Comparison of ENCODE assay signal across 8 cellular contexts in genomic region chr4:141133146-141134006, GRCh38. TPM values are rescaled to one million over a fixed set of nuclear protein-coding genes. Genes with fewer than 3 reads are reported as not detected.
DNase-seq lines count a peak whose midpoint lies in the region; ATAC-seq, FAIRE-seq and TF ChIP-seq lines count a peak whose summit lies in the region.

RNF150 (minus strand) TSS chr4:141133469.

- TF ChIP-seq POLR2A in testis (IDR thresholded peaks at IDR 0.05) = no peak

- peak within 1 kb of the TSS; percentile 33 for H3K4me3 ChIP-seq in CD8-positive, alpha-beta T cell (ENCODE audit: low read depth, low read length)
- H3K4me3 ChIP-seq in testis = peak within 1 kb of the TSS; percentile 80 to 89

- H3K9me3 ChIP-seq in CD8-positive, alpha-beta T cell (ENCODE audit: low read length) = no peaks in the 10 kb centered on the region
- H3K9me3 ChIP-seq in testis = no peaks in the 10 kb centered on the region

- no peak within 1 kb of the TSS for H3K27ac ChIP-seq in CD8-positive, alpha-beta T cell (ENCODE audit: low read depth, low read length)
- H3K27ac ChIP-seq in testis = peak within 1 kb of the TSS; percentile 60 to 76

- H3K27me3 Mint-ChIP-seq in CD8-positive, alpha-beta T cell (ENCODE audit: low read depth) = peaks cover 57% of the 10 kb centered on the region
- peaks cover 70% of the 10 kb centered on the region for H3K27me3 Mint-ChIP-seq in activated naive CD4-positive, alpha-beta T cell treated with anti-CD3 and anti-CD28 coated beads for 36 hours (ENCODE audit: low read depth)
- peaks cover 57 to 73% of the 10 kb centered on the region in 2 donors for H3K27me3 Mint-ChIP-seq in natural killer cell treated with Interleukin-12 subunit alpha and Interleukin-12 subunit beta and Interleukin-15 and Interleukin-18, amount 100 ng/mL, for 72 hours

- H3K27ac Mint-ChIP-seq in CD8-positive, alpha-beta T cell = no peak within 1 kb of the TSS
- H3K27ac Mint-ChIP-seq in activated naive CD4-positive, alpha-beta T cell treated with anti-CD3 and anti-CD28 coated beads for 36 hours = no peak within 1 kb of the TSS
- H3K27ac Mint-ChIP-seq in natural killer cell treated with Interleukin-12 subunit alpha and Interleukin-12 subunit beta and Interleukin-15 and Interleukin-18, amount 100 ng/mL, for 72 hours = no peak within 1 kb of the TSS

- peaks cover 14% of the 10 kb centered on the region for H3K27me3 ChIP-seq in CD8-positive, alpha-beta T cell (ENCODE audit: insufficient read depth, low read length)
- H3K27me3 ChIP-seq in testis = no peaks in the 10 kb centered on the region

- H3K4me1 Mint-ChIP-seq in CD8-positive, alpha-beta T cell (ENCODE audit: low read depth) = peaks cover 11% of the 10 kb centered on the region
- peaks cover 8% of the 10 kb centered on the region for H3K4me1 Mint-ChIP-seq in activated naive CD4-positive, alpha-beta T cell treated with anti-CD3 and anti-CD28 coated beads for 36 hours (ENCODE audit: low read depth)
- H3K4me1 Mint-ChIP-seq in natural killer cell treated with Interleukin-12 subunit alpha and Interleukin-12 subunit beta and Interleukin-15 and Interleukin-18, amount 100 ng/mL, for 72 hours (ENCODE audit: low read depth in 2 of 2) = peaks cover 3 to 5% of the 10 kb centered on the region in 2 donors

- no peaks in the 10 kb centered on the region for H3K36me3 Mint-ChIP-seq in CD8-positive, alpha-beta T cell
- no peaks in the 10 kb centered on the region for H3K36me3 Mint-ChIP-seq in activated naive CD4-positive, alpha-beta T cell treated with anti-CD3 and anti-CD28 coated beads for 36 hours (ENCODE audit: low read depth)
- H3K36me3 Mint-ChIP-seq in natural killer cell treated with Interleukin-12 subunit alpha and Interleukin-12 subunit beta and Interleukin-15 and Interleukin-18, amount 100 ng/mL, for 72 hours = no peaks in the 10 kb centered on the region

- CTCF ChIA-PET in CD8-positive, alpha-beta T cell (lab: Charles Lee) = no interaction called here
- CTCF ChIA-PET in activated naive CD4-positive, alpha-beta T cell treated with anti-CD3 and anti-CD28 coated beads for 36 hours (lab: Charles Lee) = interaction anchor here (0.6 to 1.8 kb wide), 8 partner anchors 11 to 968 kb away, joined by 3 to 12 read pairs (median 4); no protein-coding TSS in a partner anchor

- H3K4me1 ChIP-seq in CD8-positive, alpha-beta T cell (ENCODE audit: insufficient read depth, low read length) = no peaks in the 10 kb centered on the region
- H3K4me1 ChIP-seq in testis = peaks cover 12% of the 10 kb centered on the region

- WGBS in testis, 2 donors = 2 to 3% methylated on average over 25 to 43 of the region's 50 CpGs

- no peak for TF ChIP-seq CTCF in CD8-positive, alpha-beta T cell (IDR thresholded peaks at IDR 0.05)
- TF ChIP-seq CTCF in testis (IDR thresholded peaks at IDR 0.05) = peak; percentile 74 to 84 (median 78)

- no peak for FAIRE-seq in frontal cortex (lab: Jason Lieb, UNC)

- H3K36me3 ChIP-seq in CD8-positive, alpha-beta T cell (ENCODE audit: insufficient read depth, low read length) = no peaks in the 10 kb centered on the region
- no peaks in the 10 kb centered on the region for H3K36me3 ChIP-seq in testis (ENCODE audit: low read depth, missing control alignments)

- no peak for ATAC-seq in CD8-positive, alpha-beta T cell
- ATAC-seq in GM19397 (IDR thresholded peaks at IDR 0.05; ENCODE audit: unreplicated experiment) (peak; percentile 68), HG03565 (IDR thresholded peaks at IDR 0.05; ENCODE audit: unreplicated experiment) (peak; percentile 64)
- ATAC-seq in natural killer cell treated with Interleukin-12 subunit alpha and Interleukin-12 subunit beta and Interleukin-15 and Interleukin-18, amount 100 ng/mL, for 72 hours = peak; percentile 61 to 62

- POLR2A ChIA-PET in CD8-positive, alpha-beta T cell (lab: Charles Lee) = no interaction called here

- no peaks in the 10 kb centered on the region for H3K9me3 Mint-ChIP-seq in CD8-positive, alpha-beta T cell
- H3K9me3 Mint-ChIP-seq in activated naive CD4-positive, alpha-beta T cell treated with anti-CD3 and anti-CD28 coated beads for 36 hours = no peaks in the 10 kb centered on the region
- H3K9me3 Mint-ChIP-seq in natural killer cell treated with Interleukin-12 subunit alpha and Interleukin-12 subunit beta and Interleukin-15 and Interleukin-18, amount 100 ng/mL, for 72 hours = no peaks in the 10 kb centered on the region

- DNase-seq in CD8-positive, alpha-beta T cell = peak in 2 of 7 experiments; percentile 7 to 11
- DNase-seq in NCI-H748 (lab: John Stamatoyannopoulos, UW; ENCODE audit: unreplicated experiment) (peak; percentile 90), frontal cortex (ENCODE audit: low spot score in 2 of 2) (peak; percentile 69 to 79), testis (peak; percentile 91)
- DNase-seq in activated naive CD4-positive, alpha-beta T cell treated with anti-CD3 and anti-CD28 coated beads for 36 hours = peak; percentile 72
- DNase-seq in natural killer cell treated with Interleukin-12 subunit alpha and Interleukin-12 subunit beta and Interleukin-15 and Interleukin-18, amount 100 ng/mL, for 72 hours (ENCODE audit: low spot score) = no peak

- H3K4me3 Mint-ChIP-seq in CD8-positive, alpha-beta T cell = peak within 1 kb of the TSS; percentile 83
- peak within 1 kb of the TSS; percentile 86 for H3K4me3 Mint-ChIP-seq in activated naive CD4-positive, alpha-beta T cell treated with anti-CD3 and anti-CD28 coated beads for 36 hours
- peak within 1 kb of the TSS; percentile 71 for H3K4me3 Mint-ChIP-seq in natural killer cell treated with Interleukin-12 subunit alpha and Interleukin-12 subunit beta and Interleukin-15 and Interleukin-18, amount 100 ng/mL, for 72 hours

- intact Hi-C loops in CD8-positive, alpha-beta T cell (cut with DNase I, micrococcal nuclease) = loop anchor here in 1 of 2 experiments (5.0 kb wide), 1 partner anchor 271 kb away; no protein-coding TSS in a partner anchor
- intact Hi-C loops in activated naive CD4-positive, alpha-beta T cell treated with anti-CD3 and anti-CD28 coated beads for 36 hours (cut with micrococcal nuclease) = loop anchor here (1.0 to 10.0 kb wide), 2 partner anchors 272 to 759 kb away; partner anchors contain the start of gene SCOC
- intact Hi-C loops in testis (cut with DNase I; ENCODE audit: low total_unique reads) = loop anchor here (5.0 kb wide), 1 partner anchor 271 kb away; no protein-coding TSS in a partner anchor

RNA-seq across cellular contexts. Expression of gene RNF150, which starts in this region (rescaled TPM):
- total RNA-seq in CD8-positive, alpha-beta T cell = not detected
- total RNA-seq in activated naive CD4-positive, alpha-beta T cell treated with anti-CD3 and anti-CD28 coated beads for 36 hours = not detected
- total RNA-seq in frontal cortex (28.5 TPM), testis (1 to 10 TPM; 6.5 to 7.8 TPM)
- not detected for total RNA-seq in natural killer cell treated with Interleukin-12 subunit alpha and Interleukin-12 subunit beta and Interleukin-15 and Interleukin-18, amount 100 ng/mL, for 72 hours
- polyA plus RNA-seq in testis (ENCODE audit: insufficient read depth, low read depth, low replicate concordance) = 4.7 TPM

Comparison
In these comparisons a context has a peak if more than half of its experiments do, and no peak if none do; other contexts are left out.
1. RNA of gene RNF150 (total RNA-seq): 28.5 TPM in frontal cortex (single experiment) and 6.5 to 7.8 TPM in testis; not detected in activated naive CD4-positive, alpha-beta T cell treated with anti-CD3 and anti-CD28 coated beads for 36 hours, not detected in CD8-positive, alpha-beta T cell and not detected in natural killer cell treated with Interleukin-12 subunit alpha and Interleukin-12 subunit beta and Interleukin-15 and Interleukin-18, amount 100 ng/mL, for 72 hours; every median in the first group is over 4 times any median in the second.
2. Peak in DNase-seq in activated naive CD4-positive, alpha-beta T cell treated with anti-CD3 and anti-CD28 coated beads for 36 hours; RNA of the gene not detected or under 1 TPM.
3. Peak in ATAC-seq in natural killer cell treated with Interleukin-12 subunit alpha and Interleukin-12 subunit beta and Interleukin-15 and Interleukin-18, amount 100 ng/mL, for 72 hours; RNA of the gene not detected or under 1 TPM.
4. Peak in every context shown above with its lines, with median percentiles within 50 percentile points of each other: H3K4me3 Mint-ChIP-seq.